ENCODE assay signal across 20 cellular contexts in the genomic region with DNA sequence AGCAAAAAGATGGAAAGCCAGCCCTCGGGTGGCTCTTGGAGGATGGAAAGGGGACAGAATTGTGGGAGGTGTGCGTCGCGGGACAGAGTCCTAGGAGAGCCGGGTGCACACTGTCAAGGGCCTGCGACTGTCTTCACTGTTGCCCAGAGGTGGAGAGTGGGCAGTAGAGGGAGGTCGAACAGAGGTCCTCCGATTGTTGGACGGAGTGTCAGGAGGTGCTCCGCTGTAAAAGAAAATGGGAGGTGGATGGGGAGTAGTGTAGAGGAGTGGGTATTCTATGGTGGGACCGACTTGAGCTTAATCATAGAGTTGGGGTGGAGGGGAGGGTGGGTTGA. TPM values are rescaled to one million over a fixed set of nuclear protein-coding genes. Genes with fewer than 3 reads are reported as not detected.
DNase-seq lines count a peak whose midpoint lies in the region; ATAC-seq and TF ChIP-seq lines count a peak whose summit lies in the region.
"Had no signal": no experiment of that assay in that cellular context is flagged by ENCODE, and none has a peak within 500 bp of the region (broad histone marks: within the 10 kb centered on the region; RNA-seq: fewer than 3 reads in every experiment).

No MANE protein-coding gene starts in this region.

- H3K36me3 ChIP-seq in cardiac muscle cell: no peaks in the 10 kb centered on the region
- H3K36me3 ChIP-seq in duodenal mucosa (ENCODE audit: control insufficient read depth in 1 of 2, insufficient read depth in 2 of 2, low read length in 2 of 2): no peaks in the 10 kb centered on the region
- H3K36me3 ChIP-seq in left lung: no peaks in the 10 kb centered on the region
- H3K36me3 ChIP-seq: spleen, upper lobe of left lung, WERI-Rb-1 had no signal

- H3K9ac ChIP-seq in duodenal mucosa (ENCODE audit: low read depth in 1 of 2, low read length in 2 of 2): no peak overlapping the region

- H3K9me3 Mint-ChIP-seq in nephron progenitor cell (no peaks in the 10 kb centered on the region), type B pancreatic cell (peaks cover 4% of the 10 kb centered on the region)
- H3K9me3 Mint-ChIP-seq: activated T-helper 2 cell treated with anti-CD3 and anti-CD28 coated beads, Interferon-gamma antibody, Interleukin-2, Interleukin-4, amounts not matched to agents 10 μg/mL and 5 μg/mL and 100 μg/mL, durations not matched to agents 14 hours and 24 hours and 36 hours; stimulated activated effector memory CD8-positive, alpha-beta T cell treated with anti-CD3 and anti-CD28 coated beads, Interleukin-12 subunit alpha, Interleukin-12 subunit beta, amount 100 ng/mL, for 72 hours had no signal

- H3K27me3 ChIP-seq in cardiac muscle cell: no peaks in the 10 kb centered on the region
- peaks cover 20% of the 10 kb centered on the region in 2 donors for H3K27me3 ChIP-seq in duodenal mucosa (ENCODE audit: control insufficient read depth in 1 of 2, insufficient read depth in 2 of 2, low read length in 2 of 2)
- peaks cover 24 to 56% of the 10 kb centered on the region in 2 donors for H3K27me3 ChIP-seq in left lung

- no peak for TF ChIP-seq CTCF in cardiac muscle cell (IDR thresholded peaks at IDR 0.05; ENCODE audit: low read depth, low read length)
- no peak for TF ChIP-seq CTCF in nephron progenitor cell (IDR thresholded peaks at IDR 0.05)
- no peak for TF ChIP-seq CTCF in type B pancreatic cell (conservative IDR thresholded peaks at IDR 0.05)
- TF ChIP-seq CTCF in left lung (IDR thresholded peaks at IDR 0.05): no peak

- no peak for ATAC-seq in Right ventricle myocardium inferior
- no peak for ATAC-seq in left lung
- ATAC-seq: A549; GM12878; stimulated activated effector memory CD8-positive, alpha-beta T cell treated with anti-CD3 and anti-CD28 coated beads, Interleukin-12 subunit alpha, Interleukin-12 subunit beta, amount 100 ng/mL, for 72 hours had no signal

- H3K4me1 Mint-ChIP-seq in nephron progenitor cell: peaks cover 69% of the 10 kb centered on the region
- peaks cover 47% of the 10 kb centered on the region for H3K4me1 Mint-ChIP-seq in type B pancreatic cell (ENCODE audit: unreplicated experiment)

- DNase-seq in cardiac muscle cell (ENCODE audit: low read depth in 1 of 2, low spot score in 1 of 2) (no peak), Right ventricle myocardium inferior (ENCODE audit: missing footprints) (no peak), nephron progenitor cell (no peak), type B pancreatic cell (ENCODE audit: extremely low spot score, unreplicated experiment) (no peak), RKO (ENCODE audit: low spot score) (no peak), left lung (no peak)
- DNase-seq in stimulated activated CD4-positive, alpha-beta T cell treated with anti-CD3 and anti-CD28 coated beads, Interleukin-2, amount 100 ng/mL, for 24 hours: no peak
- DNase-seq: cortex of kidney, erythroblast, mesenchymal stem cell, NCI-H226, spleen, WERI-Rb-1 had no signal

- intact Hi-C loops in Right ventricle myocardium inferior (cut with DNase I) (no loop called here), left lung (cut with DNase I) (no loop called here)

- peaks cover 38% of the 10 kb centered on the region for H3K27me3 Mint-ChIP-seq in nephron progenitor cell (ENCODE audit: low read depth, poor library complexity)
- peaks cover 49% of the 10 kb centered on the region for H3K27me3 Mint-ChIP-seq in type B pancreatic cell

- H3K27ac Mint-ChIP-seq in nephron progenitor cell: peak overlapping the region; percentile 84
- peak overlapping the region; percentile 56 for H3K27ac Mint-ChIP-seq in type B pancreatic cell
- H3K27ac Mint-ChIP-seq: activated T-helper 2 cell treated with anti-CD3 and anti-CD28 coated beads, Interferon-gamma antibody, Interleukin-2, Interleukin-4, amounts not matched to agents 10 μg/mL and 5 μg/mL and 100 μg/mL, durations not matched to agents 14 hours and 24 hours and 36 hours; stimulated activated effector memory CD8-positive, alpha-beta T cell treated with anti-CD3 and anti-CD28 coated beads, Interleukin-12 subunit alpha, Interleukin-12 subunit beta, amount 100 ng/mL, for 72 hours had no signal

- peak overlapping the region; percentile 77 for H3K4me3 Mint-ChIP-seq in nephron progenitor cell
- peak overlapping the region; percentile 85 for H3K4me3 Mint-ChIP-seq in type B pancreatic cell
- H3K4me3 Mint-ChIP-seq: stimulated activated effector memory CD8-positive, alpha-beta T cell treated with anti-CD3 and anti-CD28 coated beads, Interleukin-12 subunit alpha, Interleukin-12 subunit beta, amount 100 ng/mL, for 72 hours had no signal

- H3K4me3 ChIP-seq in cardiac muscle cell (peak overlapping the region; percentile 22), duodenal mucosa (ENCODE audit: low read depth in 1 of 2, low read length in 2 of 2) (peak overlapping the region; percentile 57 to 62), left lung (no peak overlapping the region)
- H3K4me3 ChIP-seq: A549, GM12878 had no signal

- H3K4me1 ChIP-seq in cardiac muscle cell (ENCODE audit: low read depth): peaks cover 44% of the 10 kb centered on the region
- peaks cover 27 to 31% of the 10 kb centered on the region in 2 donors for H3K4me1 ChIP-seq in duodenal mucosa (ENCODE audit: control insufficient read depth in 1 of 2, insufficient read depth in 2 of 2, low read length in 2 of 2)
- peaks cover 14 to 37% of the 10 kb centered on the region in 2 donors for H3K4me1 ChIP-seq in left lung
- H3K4me1 ChIP-seq: A549 had no signal

- H3K36me3 Mint-ChIP-seq in nephron progenitor cell (ENCODE audit: low read depth) (no peaks in the 10 kb centered on the region), type B pancreatic cell (no peaks in the 10 kb centered on the region)

- H3K9me3 ChIP-seq in cardiac muscle cell (ENCODE audit: low read depth): no peaks in the 10 kb centered on the region
- H3K9me3 ChIP-seq in duodenal mucosa (ENCODE audit: control insufficient read depth in 1 of 2, low read length in 2 of 2): no peaks in the 10 kb centered on the region
- no peaks in the 10 kb centered on the region for H3K9me3 ChIP-seq in left lung
- H3K9me3 ChIP-seq: A549, spleen, upper lobe of left lung had no signal

- H3K27ac ChIP-seq in cardiac muscle cell (peak overlapping the region; percentile 73), duodenal mucosa (ENCODE audit: low read depth, low read length) (no peak overlapping the region), left lung (no peak overlapping the region)
- H3K27ac ChIP-seq: A549, spleen, WERI-Rb-1 had no signal

RNA-seq across cellular contexts. Expression of gene EPHB3, which starts 43.3 kb away (rescaled TPM):
- total RNA-seq in cardiac muscle cell (132 and 170 TPM in 2 replicates), Right ventricle myocardium inferior (1.6 TPM), type B pancreatic cell (ENCODE audit: low replicate concordance) (57.7 and 65.0 TPM in 2 replicates), left lung (10 to 100 TPM in 1 of 2 donors, 1 to 10 TPM in 1; 8.1 to 23.7 TPM)
- 142 and 206 TPM in 2 replicates for polyA plus RNA-seq in cardiac muscle cell
- total RNA-seq: activated CD8-positive, alpha-beta memory T cell treated with anti-CD3 and anti-CD28 coated beads for 36 hours; activated T-helper 2 cell treated with anti-CD3 and anti-CD28 coated beads, Interferon-gamma antibody, Interleukin-2, Interleukin-4, amounts not matched to agents 10 μg/mL and 5 μg/mL and 100 μg/mL, durations not matched to agents 14 hours and 24 hours and 36 hours; GM12878 had no signal

Comparison
In these comparisons a context has a peak if more than half of its experiments do, and no peak if none do; other contexts are left out.
1. H3K4me3 ChIP-seq: peak in cardiac muscle cell (single experiment) and duodenal mucosa (2 of 2); none in left lung (0 of 2).